In genomic region chr1:31580891-31581603, GRCh38 we compare ENCODE assay signal across 16 cellular contexts. TPM values are rescaled to one million over a fixed set of nuclear protein-coding genes. Genes with fewer than 3 reads are reported as not detected.
DNase-seq lines count a peak whose midpoint lies in the region; ATAC-seq and TF ChIP-seq lines count a peak whose summit lies in the region.
"Had no signal": no experiment of that assay in that cellular context is flagged by ENCODE, and none has a peak within 500 bp of the region (broad histone marks: within the 10 kb centered on the region; RNA-seq: fewer than 3 reads in every experiment).

No MANE protein-coding gene starts in this region.

- intact Hi-C loops in cardiac septum (cut with DNase I) (no loop called here), Right ventricle myocardium inferior (cut with DNase I) (loop anchor here (5.0 kb wide), 1 partner anchor 46 kb away; no protein-coding TSS in a partner anchor), prostate gland (cut with DNase I) (no loop called here), vagina (cut with DNase I) (loop anchor here (10.0 kb wide), 1 partner anchor 124 kb away; the partner anchor contains the start of gene COL16A1)

- 71% methylated on average over 15 of the region's 15 CpGs for WGBS in prostate gland

- DNase-seq in cardiac septum (ENCODE audit: low spot score) (peak; percentile 73), Right ventricle myocardium inferior (ENCODE audit: missing footprints) (no peak), islet precursor cell (peak; percentile 47), prostate gland (ENCODE audit: low spot score) (no peak), vagina (ENCODE audit: extremely low spot score in 2 of 2) (no peak), NCI-H2081 treated with DMSO at 0.1 percent for 48 hours (lab: John Stamatoyannopoulos, UW) (no peak), globus pallidus (ENCODE audit: low spot score) (no peak)
- DNase-seq: activated T-cell treated with anti-CD3 and anti-CD28 coated beads, Interleukin-2, amount 50 U/mL, for 1 hour; CD4-positive, alpha-beta memory T cell; NCI-H1436; NCI-H510A; stimulated activated CD4-positive, alpha-beta T cell treated with anti-CD3 and anti-CD28 coated beads, Interleukin-4, amount 100 ng/mL, for 1 hour; T-helper 1 cell had no signal

- no peak for TF ChIP-seq POLR2A in prostate gland (IDR thresholded peaks at IDR 0.05)
- TF ChIP-seq POLR2A in vagina (IDR thresholded peaks at IDR 0.05) = no peak

- H3K4me3 ChIP-seq in prostate gland = no peak overlapping the region
- H3K4me3 ChIP-seq in vagina = peak overlapping the region; percentile 27 to 35
- H3K4me3 ChIP-seq: A549 had no signal

- no peak for TF ChIP-seq CTCF in prostate gland (IDR thresholded peaks at IDR 0.05)
- no peak for TF ChIP-seq CTCF in vagina (IDR thresholded peaks at IDR 0.05)

- H3K9me3 ChIP-seq in prostate gland = no peaks in the 10 kb centered on the region
- H3K9me3 ChIP-seq in vagina = no peaks in the 10 kb centered on the region
- H3K9me3 ChIP-seq: A549 had no signal

- ATAC-seq in Right ventricle myocardium inferior = no peak
- no peak for ATAC-seq in HG02642 (IDR thresholded peaks at IDR 0.05; ENCODE audit: poor library complexity, unreplicated experiment)
- ATAC-seq: A549 had no signal

- no peaks in the 10 kb centered on the region for H3K4me1 ChIP-seq in prostate gland (replicated peaks)
- H3K4me1 ChIP-seq in vagina = peaks cover 48% of the 10 kb centered on the region

- no peaks in the 10 kb centered on the region for H3K36me3 ChIP-seq in prostate gland
- H3K36me3 ChIP-seq in vagina = peaks cover 0 to 10% of the 10 kb centered on the region in 2 donors

- H3K27me3 ChIP-seq in prostate gland (replicated peaks; ENCODE audit: insufficient read depth) (no peaks in the 10 kb centered on the region), vagina (no peaks in the 10 kb centered on the region)

- H3K27ac ChIP-seq in prostate gland = peak overlapping the region; percentile 66 to 68
- peak overlapping the region; percentile 80 for H3K27ac ChIP-seq in vagina

RNA-seq across cellular contexts. Expression of gene TINAGL1, which starts 4.7 kb away (rescaled TPM):
- 180 TPM for total RNA-seq in cardiac septum
- 273 TPM for total RNA-seq in Right ventricle myocardium inferior
- total RNA-seq in prostate gland = 100 to 1,000 TPM; 103 to 134 TPM
- 142 TPM for total RNA-seq in vagina
- total RNA-seq: CD4-positive, alpha-beta memory T cell had no signal

RNA-seq across cellular contexts. Expression of gene HCRTR1, which starts 36.4 kb away (rescaled TPM):
- total RNA-seq in cardiac septum (not detected), Right ventricle myocardium inferior (0.49 TPM), prostate gland (not detected), vagina (not detected)
- total RNA-seq: CD4-positive, alpha-beta memory T cell; renal cortical epithelial cell had no signal

Comparison
In these comparisons a context has a peak if more than half of its experiments do, and no peak if none do; other contexts are left out.
1. DNase-seq: peak in cardiac septum (single experiment) and islet precursor cell (single experiment); none in Right ventricle myocardium inferior (single experiment), prostate gland (single experiment), vagina (0 of 2), NCI-H2081 treated with DMSO at 0.1 percent for 48 hours (single experiment) and globus pallidus (single experiment).
2. intact Hi-C loops: an anchor here in Right ventricle myocardium inferior (5.0 kb wide) and vagina (10.0 kb wide); none called in cardiac septum and prostate gland.
3. H3K4me3 ChIP-seq: peak in vagina (2 of 2); none in prostate gland (0 of 2).